1 cellular context compared by ENCODE assay signal in genomic region chr19:2553510-2553909, GRCh38.
TF ChIP-seq lines count a peak whose summit lies in the region.

No MANE protein-coding gene starts in this region.

TF ChIP-seq in K562, 482 proteins besides CTCF, POLR2A, EP300 and RAD21 (continued from another document and continues in another):
- no peak for TF ChIP-seq ZNF592 (IDR thresholded peaks at IDR 0.05)
- TF ChIP-seq CHD1 (IDR thresholded peaks at IDR 0.05; ENCODE audit: low read length), result no peak
- TF ChIP-seq PHF20 (IDR thresholded peaks at IDR 0.05; ENCODE audit: partially characterized antibody), result peak; percentile 86
- no peak for TF ChIP-seq ZNF143 (CRISPR knock-in tag; IDR thresholded peaks at IDR 0.05)
- TF ChIP-seq DEAF1 (CRISPR knock-in tag; IDR thresholded peaks at IDR 0.05), result no peak
- TF ChIP-seq KHSRP (IDR thresholded peaks at IDR 0.05), result no peak
- TF ChIP-seq KDM1A (IDR thresholded peaks at IDR 0.05), result no peak
- no peak for TF ChIP-seq ASH1L (IDR thresholded peaks at IDR 0.05; ENCODE audit: borderline replicate concordance, low read depth, partially characterized antibody)
- TF ChIP-seq HIVEP1 (CRISPR knock-in tag; IDR thresholded peaks at IDR 0.05), result no peak
- no peak for TF ChIP-seq ERF (CRISPR knock-in tag; IDR thresholded peaks at IDR 0.05)
- TF ChIP-seq SAP30 (IDR thresholded peaks at IDR 0.05; ENCODE audit: borderline replicate concordance, insufficient read depth, low read depth, low read length, poor library complexity, severe bottlenecking), result no peak
- no peak for TF ChIP-seq TSHZ1 (CRISPR knock-in tag; IDR thresholded peaks at IDR 0.05)
- TF ChIP-seq ZNF274 (IDR thresholded peaks at IDR 0.05; ENCODE audit: borderline replicate concordance, low read depth, low read length), result peak; percentile 39; the same call in 1 of the 2 replicates
- TF ChIP-seq MAX (CRISPR knock-in tag; IDR thresholded peaks at IDR 0.05), result no peak
- no peak for TF ChIP-seq ZNF780A (CRISPR knock-in tag; IDR thresholded peaks at IDR 0.05)
- no peak for TF ChIP-seq NR4A1 (CRISPR knock-in tag; IDR thresholded peaks at IDR 0.05)
- TF ChIP-seq NR4A1 (tag; IDR thresholded peaks at IDR 0.05), result no peak
- TF ChIP-seq BCLAF1 (IDR thresholded peaks at IDR 0.05; ENCODE audit: borderline replicate concordance in 1 of 2, control insufficient read depth in 1 of 2, low read depth in 2 of 2, low read length in 1 of 2), result no peak
- TF ChIP-seq JUND (IDR thresholded peaks at IDR 0.05; ENCODE audit: borderline replicate concordance, low read depth, low read length), result no peak
- no peak for TF ChIP-seq JUND (tag; IDR thresholded peaks at IDR 0.05; ENCODE audit: borderline replicate concordance, low read depth, low read length)
- no peak for TF ChIP-seq ZNF395 (CRISPR knock-in tag; IDR thresholded peaks at IDR 0.05)
- TF ChIP-seq KLF10 (CRISPR knock-in tag; IDR thresholded peaks at IDR 0.05), result no peak
- TF ChIP-seq HCFC1 (IDR thresholded peaks at IDR 0.05; ENCODE audit: low read depth, low read length), result no peak
- TF ChIP-seq RFX7 (CRISPR knock-in tag; IDR thresholded peaks at IDR 0.05), result no peak
- TF ChIP-seq ZHX1 (conservative IDR thresholded peaks at IDR 0.05; ENCODE audit: low read length), result no peak
- no peak for TF ChIP-seq ZNF408 (CRISPR knock-in tag; IDR thresholded peaks at IDR 0.05; ENCODE audit: low read depth)
- no peak for TF ChIP-seq CBX8 (IDR thresholded peaks at IDR 0.05; ENCODE audit: borderline replicate concordance, extremely low read depth, low read depth, low read length, poor library complexity, severe bottlenecking)
- TF ChIP-seq GTF2B (IDR thresholded peaks at IDR 0.05; ENCODE audit: extremely low read depth, insufficient read length), result no peak
- TF ChIP-seq TAF1 (IDR thresholded peaks at IDR 0.05; ENCODE audit: control insufficient read depth, extremely low read depth, insufficient read depth, low read length, severe bottlenecking), result no peak
- TF ChIP-seq ATF6 (CRISPR knock-in tag; IDR thresholded peaks at IDR 0.05), result no peak
- TF ChIP-seq LEF1 (IDR thresholded peaks at IDR 0.05), result peak; percentile 64; the same call in 1 of the 2 replicates
- no peak for TF ChIP-seq RHOXF2B (CRISPR knock-in tag; conservative IDR thresholded peaks at IDR 0.05)
- no peak for TF ChIP-seq TAF15 (IDR thresholded peaks at IDR 0.05; ENCODE audit: low read depth, low read length)
- TF ChIP-seq NEUROD1 (IDR thresholded peaks at IDR 0.05; ENCODE audit: borderline replicate concordance, low read depth, low read length, partially characterized antibody), result no peak
- TF ChIP-seq GTF2A2 (tag; IDR thresholded peaks at IDR 0.05), result no peak
- no peak for TF ChIP-seq KLF13 (tag; IDR thresholded peaks at IDR 0.05; ENCODE audit: borderline replicate concordance, low read depth)
- no peak for TF ChIP-seq ZNF121 (CRISPR knock-in tag; conservative IDR thresholded peaks at IDR 0.05)
